21 cellular contexts compared by ENCODE assay signal in genomic region chr17:7667616-7668406, GRCh38. TPM values are rescaled to one million over a fixed set of nuclear protein-coding genes. Genes with fewer than 3 reads are reported as not detected.
DNase-seq lines count a peak whose midpoint lies in the region; ATAC-seq, FAIRE-seq and TF ChIP-seq lines count a peak whose summit lies in the region.
"Had no signal": no experiment of that assay in that cellular context is flagged by ENCODE, and none has a peak within 500 bp of the region (broad histone marks: within the 10 kb centered on the region; RNA-seq: fewer than 3 reads in every experiment).

No MANE protein-coding gene starts in this region.

- H3K9me3 ChIP-seq in K562 (replicated peaks; ENCODE audit: control insufficient read depth, insufficient read depth, low read depth, low read length), result no peaks in the 10 kb centered on the region
- no peaks in the 10 kb centered on the region for H3K9me3 ChIP-seq in mucosa of descending colon
- H3K9me3 ChIP-seq: Caco-2, heart right ventricle, right lobe of liver, suprapubic skin had no signal

- TF ChIP-seq CTCF in GM23338 (conservative IDR thresholded peaks at IDR 0.05; ENCODE audit: low read depth in 2 of 2), result no peak
- TF ChIP-seq CTCF in K562 (IDR thresholded peaks at IDR 0.05 in 2 of 3, conservative IDR thresholded peaks at IDR 0.05 in 1 of 3; ENCODE audit: insufficient read depth in 2 of 3, low read depth in 1 of 3, low read length in 3 of 3), result no peak
- TF ChIP-seq CTCF in mucosa of descending colon (IDR thresholded peaks at IDR 0.05), result no peak

- peak overlapping the region in 1 of 2 experiments; percentile 17; a peak in 1 of 4 replicates for H3K9ac ChIP-seq in K562 (ENCODE audit: insufficient read depth in 1 of 2, low read depth in 2 of 2, low read length in 2 of 2)
- H3K9ac ChIP-seq: KMS-11, neural progenitor cell had no signal

- peaks cover 41% of the 10 kb centered on the region for H3K36me3 ChIP-seq in GM23338 (ENCODE audit: insufficient read depth)
- peaks cover 21% of the 10 kb centered on the region; the same call in 2 of the 3 replicates for H3K36me3 ChIP-seq in K562 (ENCODE audit: control insufficient read depth, insufficient read depth, low read length)
- H3K36me3 ChIP-seq in mucosa of descending colon (ENCODE audit: low read depth), result peaks cover 5% of the 10 kb centered on the region
- H3K36me3 ChIP-seq: neural progenitor cell had no signal

- H3K4me2 ChIP-seq in GM23338 (no peak overlapping the region), K562 (ENCODE audit: insufficient read depth, low read length) (no peak overlapping the region)
- H3K4me2 ChIP-seq: KMS-11, neural progenitor cell had no signal

- TF ChIP-seq POLR2A in K562 (conservative IDR thresholded peaks at IDR 0.05), result no peak

- peaks cover 5% of the 10 kb centered on the region; the same call in 1 of the 3 replicates for H3K4me1 Mint-ChIP-seq in GM23338
- H3K4me1 Mint-ChIP-seq in activated naive CD8-positive, alpha-beta T cell treated with anti-CD3 and anti-CD28 coated beads for 36 hours, result no peaks in the 10 kb centered on the region
- H3K4me1 Mint-ChIP-seq: neural progenitor cell had no signal

- H3K27me3 ChIP-seq in GM23338 (ENCODE audit: insufficient read depth) (no peaks in the 10 kb centered on the region), K562 (ENCODE audit: control insufficient read depth in 2 of 2, insufficient read depth in 2 of 2, low read length in 2 of 2) (no peaks in the 10 kb centered on the region)
- H3K27me3 ChIP-seq: heart right ventricle, neural progenitor cell, right lobe of liver, suprapubic skin had no signal

- peak; percentile 66 for ATAC-seq in GM23338
- ATAC-seq in K562, result peak; percentile 28; the same call in 2 of the 3 replicates
- ATAC-seq in mucosa of descending colon, result peak; percentile 12
- ATAC-seq in HG02642 (IDR thresholded peaks at IDR 0.05; ENCODE audit: poor library complexity, unreplicated experiment), result no peak
- no peak for ATAC-seq in HG03520 (IDR thresholded peaks at IDR 0.05; ENCODE audit: unreplicated experiment)
- ATAC-seq: heart right ventricle had no signal

- DNase-seq in Ammon's horn (ENCODE audit: low spot score) (peak; percentile 73), GM23338 (ENCODE audit: low spot score) (no peak), K562 (ENCODE audit: extremely low read depth in 1 of 4, low spot score in 3 of 4) (no peak), mucosa of descending colon (no peak), GM03348 (ENCODE audit: low spot score) (no peak)
- no peak for DNase-seq in activated naive CD8-positive, alpha-beta T cell treated with anti-CD3 and anti-CD28 coated beads for 36 hours
- DNase-seq: Caco-2; heart right ventricle; kidney; NCI-H1105; right lobe of liver; SHP77; stimulated activated CD4-positive, alpha-beta T cell treated with anti-CD3 and anti-CD28 coated beads, Interleukin-2, amount 100 ng/mL, for 24 hours had no signal

- H3K27me3 Mint-ChIP-seq in GM23338 (ENCODE audit: insufficient read depth, low read depth, poor library complexity), result peaks cover 5% of the 10 kb centered on the region
- H3K27me3 Mint-ChIP-seq in activated naive CD8-positive, alpha-beta T cell treated with anti-CD3 and anti-CD28 coated beads for 36 hours, result no peaks in the 10 kb centered on the region
- H3K27me3 Mint-ChIP-seq: dendritic cell treated with granulocyte-macrophage colony-stimulating factor and Interleukin-4, amounts not matched to agents 40 ng/mL and 50 ng/mL, for 4 days had no signal

- H3K4me1 ChIP-seq in GM23338 (ENCODE audit: insufficient read depth), result peaks cover 6% of the 10 kb centered on the region; the same call in 1 of the 2 replicates
- H3K4me1 ChIP-seq in K562 (replicated peaks in 1 of 2; ENCODE audit: control insufficient read depth in 2 of 2, insufficient read depth in 2 of 2, low read length in 2 of 2), result no peaks in the 10 kb centered on the region
- no peaks in the 10 kb centered on the region for H3K4me1 ChIP-seq in mucosa of descending colon (ENCODE audit: low read depth)
- H3K4me1 ChIP-seq: Caco-2, heart right ventricle, neural progenitor cell, right lobe of liver, suprapubic skin had no signal

- no peak overlapping the region; the same call in 2 of the 3 replicates for H3K4me3 Mint-ChIP-seq in GM23338
- no peak overlapping the region for H3K4me3 Mint-ChIP-seq in activated naive CD8-positive, alpha-beta T cell treated with anti-CD3 and anti-CD28 coated beads for 36 hours
- H3K4me3 Mint-ChIP-seq: dendritic cell treated with granulocyte-macrophage colony-stimulating factor and Interleukin-4, amounts not matched to agents 40 ng/mL and 50 ng/mL, for 4 days; neural progenitor cell had no signal

- no peaks in the 10 kb centered on the region for H3K9me2 ChIP-seq in GM23338 (ENCODE audit: insufficient read depth)

- FAIRE-seq in K562 (lab: Jason Lieb, UNC), result no peak
- FAIRE-seq: GM18507, kidney had no signal

- CTCF ChIA-PET in K562 (lab: Yijun Ruan, JAX; ENCODE audit: low intra/inter-chr PET ratio), result interaction anchor here (0.6 kb wide), 1 partner anchor 224 kb away, joined by 3 read pairs; no protein-coding TSS in a partner anchor

- H4K20me1 ChIP-seq in GM23338 (replicated peaks; ENCODE audit: insufficient read depth), result peaks cover 8% of the 10 kb centered on the region
- no peaks in the 10 kb centered on the region for H4K20me1 ChIP-seq in K562 (replicated peaks; ENCODE audit: control insufficient read depth, insufficient read depth, low read length)

- H3K9me3 Mint-ChIP-seq in GM23338, result no peaks in the 10 kb centered on the region
- H3K9me3 Mint-ChIP-seq in activated naive CD8-positive, alpha-beta T cell treated with anti-CD3 and anti-CD28 coated beads for 36 hours, result no peaks in the 10 kb centered on the region
- H3K9me3 Mint-ChIP-seq: dendritic cell treated with granulocyte-macrophage colony-stimulating factor and Interleukin-4, amounts not matched to agents 40 ng/mL and 50 ng/mL, for 4 days; neural progenitor cell had no signal

- H3K4me3 ChIP-seq in GM23338 (no peak overlapping the region), K562 (no peak overlapping the region), mucosa of descending colon (no peak overlapping the region)
- H3K4me3 ChIP-seq: heart right ventricle, neural progenitor cell, right lobe of liver, suprapubic skin had no signal

- no peak overlapping the region for H3K27ac Mint-ChIP-seq in GM23338
- H3K27ac Mint-ChIP-seq in activated naive CD8-positive, alpha-beta T cell treated with anti-CD3 and anti-CD28 coated beads for 36 hours, result no peak overlapping the region
- H3K27ac Mint-ChIP-seq: neural progenitor cell had no signal

- in situ Hi-C loops in K562 (cut with MboI), result no loop called here

- TF ChIP-seq RAD21 in K562 (CRISPR knock-in tag; conservative IDR thresholded peaks at IDR 0.05 in 1 of 2, IDR thresholded peaks at IDR 0.05 in 1 of 2), result no peak

- no peak for TF ChIP-seq EP300 in K562 (IDR thresholded peaks at IDR 0.05; ENCODE audit: low read length)

- 72% methylated on average over 5 of the region's 10 CpGs for WGBS in K562 (ENCODE audit: insufficient coverage, low coverage, missing lambda C conversion rate)

- H3K9me1 ChIP-seq in K562 (ENCODE audit: control insufficient read depth, insufficient read depth, low read length), result no peaks in the 10 kb centered on the region

- H3K27ac ChIP-seq in GM23338 (ENCODE audit: low read depth), result no peak overlapping the region
- H3K27ac ChIP-seq in K562 (ENCODE audit: extremely low read depth, low read depth, low read length), result no peak overlapping the region
- H3K27ac ChIP-seq: heart right ventricle, KMS-11, neural progenitor cell, right lobe of liver, suprapubic skin had no signal

- H2AFZ ChIP-seq in GM23338, result no peak overlapping the region
- no peak overlapping the region for H2AFZ ChIP-seq in K562 (ENCODE audit: low read depth, low read length)
- H2AFZ ChIP-seq: neural progenitor cell had no signal

- no TSS peak for BruUV-seq in K562 (replicated peaks; lab: Mats Ljungman, UMichigan)

- POLR2A ChIA-PET in K562 (lab: Yijun Ruan, JAX), result interaction anchor here (0.7 to 9.2 kb wide), 4 partner anchors 10 to 53 kb away, joined by 3 to 66 read pairs (median 4); partner anchors contain the start of genes FXR2, TP53 and WRAP53

- intact Hi-C loops in K562 (cut with micrococcal nuclease), result no loop called here
- intact Hi-C loops in mucosa of descending colon (cut with DNase I, micrococcal nuclease), result no loop called here

- H3K79me2 ChIP-seq in GM23338 (replicated peaks; ENCODE audit: insufficient read depth), result no peaks in the 10 kb centered on the region
- no peaks in the 10 kb centered on the region for H3K79me2 ChIP-seq in K562 (ENCODE audit: control insufficient read depth, insufficient read depth, low read length)

- peaks cover 59% of the 10 kb centered on the region for H3K36me3 Mint-ChIP-seq in GM23338 (ENCODE audit: low read depth)
- H3K36me3 Mint-ChIP-seq in activated naive CD8-positive, alpha-beta T cell treated with anti-CD3 and anti-CD28 coated beads for 36 hours, result peaks cover 14% of the 10 kb centered on the region

- H3F3A ChIP-seq in GM23338 (replicated peaks; ENCODE audit: low read depth), result peaks cover 10% of the 10 kb centered on the region; the same call in 1 of the 2 replicates

RNA-seq across cellular contexts. Expression of gene ATP1B2, which starts 17.1 kb away (rescaled TPM):
- 11.2 and 14.9 TPM in 2 replicates for total RNA-seq in GM23338 (2014; rRNA removed; shearing (Covaris generic))
- polyA plus RNA-seq in GM23338 (2016; fragmentation: Nextera tagmentation; extraction: Ambion mirVana) (33.1 and 35.3 TPM in 2 replicates), K562 (2011; rRNA removed) (0.59 and 1.8 TPM in 2 replicates), K562 (2014; fragmentation: Illumina TruSeq; extraction: Trizol) (6.0 and 6.1 TPM in 2 replicates), K562 (2014; fragmentation: Nextera tagmentation; extraction: Ambion mirVana) (1 to 10 TPM in 1 of 2 experiments, under 1 TPM in 1; 0.99 to 2.4 TPM), K562 (2014; rRNA removed) (1.4 and 1.6 TPM in 2 replicates)
- total RNA-seq in K562 (2011; cell fraction: chromatin; rRNA removed; ENCODE audit: low replicate concordance), result 5.0 and 5.9 TPM in 2 replicates
- total RNA-seq in K562 (2011; cell fraction: nucleolus; rRNA removed), result 4.0 and 8.3 TPM in 2 replicates
- 9.5 and 11.4 TPM in 2 replicates for total RNA-seq in K562 (2011; cell fraction: nucleoplasm; rRNA removed)
- total RNA-seq in K562 (2014; rRNA removed) (0.23 and 1.1 TPM in 2 replicates), K562 (2014; rRNA removed; fragmentation: Illumina TruSeq; extraction: Trizol) (0.41 and 0.47 TPM in 2 replicates), K562 (2015; rRNA removed; fragmentation: Illumina TruSeq; extraction: Trizol) (0.25 and 0.68 TPM in 2 replicates), K562 (2021) (4.7 and 5.4 TPM in 2 replicates), mucosa of descending colon (1 to 10 TPM in 1 of 3 donors, under 1 TPM in 2; 0.41 to 8.7 (median 0.67) TPM)
- polyA plus RNA-seq in K562 (2011; cell fraction: cytosol; rRNA removed), result 0.97 and 1.6 TPM in 2 replicates
- 1.7 and 2.4 TPM in 2 replicates for polyA plus RNA-seq in K562 (2011; cell fraction: nucleus; rRNA removed)
- 1.4 and 2.6 TPM in 2 replicates for polyA plus RNA-seq in K562 (2012)
- 0.93 and 2.0 TPM in 2 replicates for polyA minus RNA-seq in K562 (2011; rRNA and poly(A)+ RNA removed)
- polyA minus RNA-seq in K562 (2011; cell fraction: cytosol; rRNA and poly(A)+ RNA removed), result 5.1 TPM in 2 replicates
- polyA minus RNA-seq in K562 (2011; cell fraction: nucleus; rRNA and poly(A)+ RNA removed), result 0.81 and 1.00 TPM in 2 replicates
- total RNA-seq in activated naive CD8-positive, alpha-beta T cell treated with anti-CD3 and anti-CD28 coated beads for 36 hours, result under 1 TPM in 1 of 2 experiments, not detected in 1; 0.10 TPM

RNA-seq across cellular contexts. Expression of gene TP53, which starts 19.5 kb away (rescaled TPM):
- 154 and 178 TPM in 2 replicates for total RNA-seq in GM23338 (2014; rRNA removed; shearing (Covaris generic))
- polyA plus RNA-seq in GM23338 (2016; fragmentation: Nextera tagmentation; extraction: Ambion mirVana), result 119 and 138 TPM in 2 replicates
- 51.9 and 81.8 TPM in 2 replicates for total RNA-seq in K562 (2011; cell fraction: chromatin; rRNA removed; ENCODE audit: low replicate concordance)
- total RNA-seq in K562 (2011; cell fraction: nucleolus; rRNA removed), result 41.2 and 53.7 TPM in 2 replicates
- total RNA-seq in K562 (2011; cell fraction: nucleoplasm; rRNA removed), result 66.0 and 80.9 TPM in 2 replicates
- 4.6 and 6.6 TPM in 2 replicates for total RNA-seq in K562 (2014; rRNA removed)
- total RNA-seq in K562 (2014; rRNA removed; fragmentation: Illumina TruSeq; extraction: Trizol), result 5.3 and 6.2 TPM in 2 replicates
- 6.8 and 7.1 TPM in 2 replicates for total RNA-seq in K562 (2015; rRNA removed; fragmentation: Illumina TruSeq; extraction: Trizol)
- total RNA-seq in K562 (2021), result 10.6 and 11.0 TPM in 2 replicates
- polyA plus RNA-seq in K562 (2011; rRNA removed), result 14.0 and 18.7 TPM in 2 replicates
- 15.6 and 16.9 TPM in 2 replicates for polyA plus RNA-seq in K562 (2011; cell fraction: cytosol; rRNA removed)
- polyA plus RNA-seq in K562 (2011; cell fraction: nucleus; rRNA removed), result 33.1 and 41.0 TPM in 2 replicates
- polyA plus RNA-seq in K562 (2012), result 7.6 and 13.1 TPM in 2 replicates
- 9.2 and 9.9 TPM in 2 replicates for polyA plus RNA-seq in K562 (2014; fragmentation: Illumina TruSeq; extraction: Trizol)
- 1 to 10 TPM; 2.8 to 3.4 TPM for polyA plus RNA-seq in K562 (2014; fragmentation: Nextera tagmentation; extraction: Ambion mirVana)
- 12.5 and 17.7 TPM in 2 replicates for polyA plus RNA-seq in K562 (2014; rRNA removed)
- 7.7 and 10.0 TPM in 2 replicates for polyA minus RNA-seq in K562 (2011; rRNA and poly(A)+ RNA removed)
- polyA minus RNA-seq in K562 (2011; cell fraction: cytosol; rRNA and poly(A)+ RNA removed), result 3.4 and 4.0 TPM in 2 replicates
- polyA minus RNA-seq in K562 (2011; cell fraction: nucleus; rRNA and poly(A)+ RNA removed), result 10.4 and 13.4 TPM in 2 replicates
- total RNA-seq in mucosa of descending colon, result 10 to 100 TPM; 33.9 to 75.2 (median 57.0) TPM
- 100 to 1,000 TPM; 137 to 142 TPM for total RNA-seq in activated naive CD8-positive, alpha-beta T cell treated with anti-CD3 and anti-CD28 coated beads for 36 hours

RNA-seq across cellular contexts. Expression of gene WRAP53, which starts 20.5 kb away (rescaled TPM):
- total RNA-seq in GM23338 (2014; rRNA removed; shearing (Covaris generic)), result 27.1 and 28.1 TPM in 2 replicates
- polyA plus RNA-seq in GM23338 (2016; fragmentation: Nextera tagmentation; extraction: Ambion mirVana), result 33.3 and 33.5 TPM in 2 replicates
- total RNA-seq in K562 (2011; cell fraction: chromatin; rRNA removed; ENCODE audit: low replicate concordance), result 8.2 and 18.4 TPM in 2 replicates
- 17.1 and 17.3 TPM in 2 replicates for total RNA-seq in K562 (2011; cell fraction: nucleolus; rRNA removed)
- total RNA-seq in K562 (2011; cell fraction: nucleoplasm; rRNA removed), result 9.5 and 13.7 TPM in 2 replicates
- 16.1 and 17.3 TPM in 2 replicates for total RNA-seq in K562 (2014; rRNA removed)
- total RNA-seq in K562 (2014; rRNA removed; fragmentation: Illumina TruSeq; extraction: Trizol), result 8.2 and 9.1 TPM in 2 replicates
- total RNA-seq in K562 (2015; rRNA removed; fragmentation: Illumina TruSeq; extraction: Trizol), result 12.7 and 13.4 TPM in 2 replicates
- 18.2 and 21.8 TPM in 2 replicates for total RNA-seq in K562 (2021)
- polyA plus RNA-seq in K562 (2011; rRNA removed), result 8.9 and 11.9 TPM in 2 replicates
- polyA plus RNA-seq in K562 (2011; cell fraction: cytosol; rRNA removed), result 11.5 and 24.1 TPM in 2 replicates
- 14.9 and 24.3 TPM in 2 replicates for polyA plus RNA-seq in K562 (2011; cell fraction: nucleus; rRNA removed)
- polyA plus RNA-seq in K562 (2012), result 13.1 and 20.2 TPM in 2 replicates
- polyA plus RNA-seq in K562 (2014; fragmentation: Illumina TruSeq; extraction: Trizol), result 14.9 and 15.3 TPM in 2 replicates
- polyA plus RNA-seq in K562 (2014; fragmentation: Nextera tagmentation; extraction: Ambion mirVana), result 1 to 10 TPM in 1 of 2 experiments, under 1 TPM in 1; 0.72 to 4.1 TPM
- polyA plus RNA-seq in K562 (2014; rRNA removed), result 15.2 and 15.9 TPM in 2 replicates
- polyA minus RNA-seq in K562 (2011; rRNA and poly(A)+ RNA removed), result 5.2 and 8.3 TPM in 2 replicates
- 5.6 and 12.7 TPM in 2 replicates for polyA minus RNA-seq in K562 (2011; cell fraction: cytosol; rRNA and poly(A)+ RNA removed)
- polyA minus RNA-seq in K562 (2011; cell fraction: nucleus; rRNA and poly(A)+ RNA removed), result 6.5 and 7.8 TPM in 2 replicates
- total RNA-seq in mucosa of descending colon, result 1 to 10 TPM; 5.1 to 9.9 (median 5.8) TPM
- 10 to 100 TPM; 22.8 to 27.4 TPM for total RNA-seq in activated naive CD8-positive, alpha-beta T cell treated with anti-CD3 and anti-CD28 coated beads for 36 hours

RNA-seq across cellular contexts. Expression of gene EFNB3, which starts 37.2 kb away (rescaled TPM):
- total RNA-seq in GM23338 (2014; rRNA removed; shearing (Covaris generic)), result 7.7 and 11.5 TPM in 2 replicates
- polyA plus RNA-seq in GM23338 (2016; fragmentation: Nextera tagmentation; extraction: Ambion mirVana) (4.2 and 4.5 TPM in 2 replicates), K562 (2011; rRNA removed) (0.04 TPM in 1 of 2 replicates, not detected in the other), K562 (2014; fragmentation: Illumina TruSeq; extraction: Trizol) (not detected in 2 replicates), K562 (2014; fragmentation: Nextera tagmentation; extraction: Ambion mirVana) (not detected), K562 (2014; rRNA removed) (not detected in 2 replicates)
- total RNA-seq in K562 (2011; cell fraction: chromatin; rRNA removed; ENCODE audit: low replicate concordance), result 0.16 and 0.19 TPM in 2 replicates
- total RNA-seq in K562 (2011; cell fraction: nucleolus; rRNA removed), result 0.26 TPM in 1 of 2 replicates, not detected in the other
- total RNA-seq in K562 (2011; cell fraction: nucleoplasm; rRNA removed), result 0.07 and 0.46 TPM in 2 replicates
- total RNA-seq in K562 (2014; rRNA removed) (0.04 TPM in 1 of 2 replicates, not detected in the other), K562 (2014; rRNA removed; fragmentation: Illumina TruSeq; extraction: Trizol) (not detected in 2 replicates), K562 (2015; rRNA removed; fragmentation: Illumina TruSeq; extraction: Trizol) (not detected in 2 replicates), K562 (2021) (not detected in 2 replicates), mucosa of descending colon (1 to 10 TPM in 1 of 3 donors, under 1 TPM in 2; 0.31 to 1.3 (median 0.35) TPM)
- 0.01 TPM in 1 of 2 replicates, not detected in the other for polyA plus RNA-seq in K562 (2011; cell fraction: cytosol; rRNA removed)
- polyA plus RNA-seq in K562 (2011; cell fraction: nucleus; rRNA removed), result 0.17 and 0.18 TPM in 2 replicates
- 0.03 TPM in 1 of 2 replicates, not detected in the other for polyA plus RNA-seq in K562 (2012)
- 0.07 TPM in 1 of 2 replicates, not detected in the other for polyA minus RNA-seq in K562 (2011; rRNA and poly(A)+ RNA removed)
- polyA minus RNA-seq in K562 (2011; cell fraction: cytosol; rRNA and poly(A)+ RNA removed), result not detected in 2 replicates
- not detected in 2 replicates for polyA minus RNA-seq in K562 (2011; cell fraction: nucleus; rRNA and poly(A)+ RNA removed)
- total RNA-seq in activated naive CD8-positive, alpha-beta T cell treated with anti-CD3 and anti-CD28 coated beads for 36 hours, result not detected
- total RNA-seq: T-helper 1 cell treated with Interleukin-12 subunit alpha and Interleukin-12 subunit beta and Interleukin-4 antibody, amounts not matched to agents 30 ng/mL and 1 ng/mL, for 36 hours had no signal

RNA-seq across cellular contexts. Expression of gene SHBG, which starts 37.9 kb away (rescaled TPM):
- total RNA-seq in GM23338 (2014; rRNA removed; shearing (Covaris generic)), result 0.38 and 0.66 TPM in 2 replicates
- polyA plus RNA-seq in GM23338 (2016; fragmentation: Nextera tagmentation; extraction: Ambion mirVana), result 0.48 and 0.90 TPM in 2 replicates
- not detected in 2 replicates for total RNA-seq in K562 (2011; cell fraction: chromatin; rRNA removed; ENCODE audit: low replicate concordance)
- not detected in 2 replicates for total RNA-seq in K562 (2011; cell fraction: nucleolus; rRNA removed)
- not detected in 2 replicates for total RNA-seq in K562 (2011; cell fraction: nucleoplasm; rRNA removed)
- not detected in 2 replicates for total RNA-seq in K562 (2014; rRNA removed)
- total RNA-seq in K562 (2014; rRNA removed; fragmentation: Illumina TruSeq; extraction: Trizol), result not detected in 2 replicates
- total RNA-seq in K562 (2015; rRNA removed; fragmentation: Illumina TruSeq; extraction: Trizol), result not detected in 2 replicates
- total RNA-seq in K562 (2021), result not detected in 2 replicates
- polyA plus RNA-seq in K562 (2011; rRNA removed), result not detected in 2 replicates
- not detected in 2 replicates for polyA plus RNA-seq in K562 (2011; cell fraction: cytosol; rRNA removed)
- polyA plus RNA-seq in K562 (2011; cell fraction: nucleus; rRNA removed), result 0.23 TPM in 1 of 2 replicates, not detected in the other
- polyA plus RNA-seq in K562 (2012), result 0.10 TPM in 1 of 2 replicates, not detected in the other
- polyA plus RNA-seq in K562 (2014; fragmentation: Illumina TruSeq; extraction: Trizol), result not detected in 2 replicates
- polyA plus RNA-seq in K562 (2014; fragmentation: Nextera tagmentation; extraction: Ambion mirVana), result not detected
- not detected in 2 replicates for polyA plus RNA-seq in K562 (2014; rRNA removed)
- 0.53 TPM in 1 of 2 replicates, not detected in the other for polyA minus RNA-seq in K562 (2011; rRNA and poly(A)+ RNA removed)
- not detected in 2 replicates for polyA minus RNA-seq in K562 (2011; cell fraction: cytosol; rRNA and poly(A)+ RNA removed)
- not detected in 2 replicates for polyA minus RNA-seq in K562 (2011; cell fraction: nucleus; rRNA and poly(A)+ RNA removed)
- total RNA-seq in mucosa of descending colon, result under 1 TPM in 2 of 3 donors, not detected in 1; 0.25 to 0.89 TPM
- not detected for total RNA-seq in activated naive CD8-positive, alpha-beta T cell treated with anti-CD3 and anti-CD28 coated beads for 36 hours
- total RNA-seq: suprapubic skin; T-helper 1 cell treated with Interleukin-12 subunit alpha and Interleukin-12 subunit beta and Interleukin-4 antibody, amounts not matched to agents 30 ng/mL and 1 ng/mL, for 36 hours had no signal

Comparison
In these comparisons a context has a peak if more than half of its experiments do, and no peak if none do; other contexts are left out.
1. ATAC-seq: peak in GM23338 (single experiment), K562 (single experiment) and mucosa of descending colon (single experiment); none in HG02642 (single experiment) and HG03520 (single experiment).